ENCODE assay signal across 1 cellular context in genomic region chrX:153647461-153648357, GRCh38.
TF ChIP-seq lines count a peak whose summit lies in the region.

No MANE protein-coding gene starts in this region.

TF ChIP-seq in GM23338, 12 proteins besides CTCF, POLR2A, EP300 and RAD21 (continued from another document):
- TF ChIP-seq, protein P1, sequence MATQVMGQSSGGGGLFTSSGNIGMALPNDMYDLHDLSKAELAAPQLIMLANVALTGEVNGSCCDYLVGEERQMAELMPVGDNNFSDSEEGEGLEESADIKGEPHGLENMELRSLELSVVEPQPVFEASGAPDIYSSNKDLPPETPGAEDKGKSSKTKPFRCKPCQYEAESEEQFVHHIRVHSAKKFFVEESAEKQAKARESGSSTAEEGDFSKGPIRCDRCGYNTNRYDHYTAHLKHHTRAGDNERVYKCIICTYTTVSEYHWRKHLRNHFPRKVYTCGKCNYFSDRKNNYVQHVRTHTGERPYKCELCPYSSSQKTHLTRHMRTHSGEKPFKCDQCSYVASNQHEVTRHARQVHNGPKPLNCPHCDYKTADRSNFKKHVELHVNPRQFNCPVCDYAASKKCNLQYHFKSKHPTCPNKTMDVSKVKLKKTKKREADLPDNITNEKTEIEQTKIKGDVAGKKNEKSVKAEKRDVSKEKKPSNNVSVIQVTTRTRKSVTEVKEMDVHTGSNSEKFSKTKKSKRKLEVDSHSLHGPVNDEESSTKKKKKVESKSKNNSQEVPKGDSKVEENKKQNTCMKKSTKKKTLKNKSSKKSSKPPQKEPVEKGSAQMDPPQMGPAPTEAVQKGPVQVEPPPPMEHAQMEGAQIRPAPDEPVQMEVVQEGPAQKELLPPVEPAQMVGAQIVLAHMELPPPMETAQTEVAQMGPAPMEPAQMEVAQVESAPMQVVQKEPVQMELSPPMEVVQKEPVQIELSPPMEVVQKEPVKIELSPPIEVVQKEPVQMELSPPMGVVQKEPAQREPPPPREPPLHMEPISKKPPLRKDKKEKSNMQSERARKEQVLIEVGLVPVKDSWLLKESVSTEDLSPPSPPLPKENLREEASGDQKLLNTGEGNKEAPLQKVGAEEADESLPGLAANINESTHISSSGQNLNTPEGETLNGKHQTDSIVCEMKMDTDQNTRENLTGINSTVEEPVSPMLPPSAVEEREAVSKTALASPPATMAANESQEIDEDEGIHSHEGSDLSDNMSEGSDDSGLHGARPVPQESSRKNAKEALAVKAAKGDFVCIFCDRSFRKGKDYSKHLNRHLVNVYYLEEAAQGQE (IDR thresholded peaks at IDR 0.05; ENCODE audit: unreplicated experiment) = no peak
- no peak for TF ChIP-seq EZH2phosphoT487 (IDR thresholded peaks at IDR 0.05; ENCODE audit: unreplicated experiment)
- no peak for TF ChIP-seq ZNF462 (CRISPR knock-in tag; IDR thresholded peaks at IDR 0.05)
- TF ChIP-seq CREB1 (CRISPR knock-in tag; IDR thresholded peaks at IDR 0.05; ENCODE audit: low read depth) = no peak
- TF ChIP-seq ZNF331 (CRISPR knock-in tag; IDR thresholded peaks at IDR 0.05; ENCODE audit: low read depth) = no peak
- no peak for TF ChIP-seq EZH2 (IDR thresholded peaks at IDR 0.05; ENCODE audit: low read depth, unreplicated experiment)
- no peak for TF ChIP-seq JUNB (IDR thresholded peaks at IDR 0.05; ENCODE audit: unreplicated experiment)
- no peak for TF ChIP-seq NANOG (IDR thresholded peaks at IDR 0.05; ENCODE audit: borderline replicate concordance)
- TF ChIP-seq POLR2AphosphoS5 (IDR thresholded peaks at IDR 0.05; ENCODE audit: low read depth) = no peak
